In genomic region chr15:60076582-60077263, GRCh38 we compare ENCODE assay signal across 24 cellular contexts.
DNase-seq lines count a peak whose midpoint lies in the region; ATAC-seq and TF ChIP-seq lines count a peak whose summit lies in the region.
"Had no signal": no experiment of that assay in that cellular context is flagged by ENCODE, and none has a peak within 500 bp of the region (broad histone marks: within the 10 kb centered on the region; RNA-seq: fewer than 3 reads in every experiment).

No MANE protein-coding gene starts in this region.

- DNase-seq in COLO668 (lab: John Stamatoyannopoulos, UW; ENCODE audit: unreplicated experiment), result peak; percentile 19
- DNase-seq in H9, result no peak
- DNase-seq in T-helper 2 cell treated with Interferon-gamma antibody and Interleukin-4, amounts not matched to agents 5 μg/mL and 100 μg/mL, for 36 hours (ENCODE audit: low spot score), result no peak
- DNase-seq in progenitor cell of endocrine pancreas (ENCODE audit: low spot score, unreplicated experiment), result no peak
- DNase-seq in CD8-positive, alpha-beta T cell, result no peak
- no peak for DNase-seq in NCI-H1436 treated with DMSO at 0.1 percent for 48 hours (lab: John Stamatoyannopoulos, UW)
- DNase-seq: activated CD4-positive, alpha-beta T cell treated with anti-CD3 and anti-CD28 coated beads, Interleukin-2, amount 50 U/mL, for 4 hours; brain microvascular endothelial cell; CD4-positive, alpha-beta memory T cell; DMS79; glutamatergic neuron; GOT3; MV-4-11; NCI-H2081 treated with DMSO at 0.1 percent for 48 hours; NCI-H774; psoas muscle; SIG-M5; stomach; transverse colon had no signal

- CTCF ChIA-PET in CD8-positive, alpha-beta T cell (lab: Charles Lee), result no interaction called here

- no peaks in the 10 kb centered on the region for H4K20me1 ChIP-seq in H9 (ENCODE audit: control insufficient read depth, insufficient read depth, insufficient read length)

- H3K18ac ChIP-seq in H9 (ENCODE audit: insufficient read length, low read depth, low read length), result peak overlapping the region; percentile 15

- peak overlapping the region in 1 of 2 experiments; percentile 3; a peak in 2 of 5 replicates for H3K4me3 Mint-ChIP-seq in H9
- peak overlapping the region; percentile 8 for H3K4me3 Mint-ChIP-seq in T-helper 2 cell treated with Interferon-gamma antibody and Interleukin-4, amounts not matched to agents 5 μg/mL and 100 μg/mL, for 36 hours
- H3K4me3 Mint-ChIP-seq in progenitor cell of endocrine pancreas (ENCODE audit: low read depth), result no peak overlapping the region
- no peak overlapping the region for H3K4me3 Mint-ChIP-seq in CD8-positive, alpha-beta T cell
- H3K4me3 Mint-ChIP-seq: CD4-positive, alpha-beta memory T cell; nephron had no signal

- no peak for ATAC-seq in HG03175 (IDR thresholded peaks at IDR 0.05; ENCODE audit: unreplicated experiment)
- ATAC-seq in CD8-positive, alpha-beta T cell, result no peak
- ATAC-seq: left lobe of liver, psoas muscle had no signal

- no peak overlapping the region for H3K56ac ChIP-seq in H9 (ENCODE audit: insufficient read length, low read depth, low read length)

- peak overlapping the region; percentile 33 for H3K4me2 ChIP-seq in H9 (ENCODE audit: insufficient read depth, insufficient read length, low read length)
- H3K4me2 ChIP-seq: KMS-11 had no signal

- no peaks in the 10 kb centered on the region for H3K23me2 ChIP-seq in H9 (ENCODE audit: insufficient read length, low read depth, low read length, poor library complexity, severe bottlenecking)

- H3K79me2 ChIP-seq in H9 (ENCODE audit: insufficient read depth, low read length), result no peaks in the 10 kb centered on the region

- H4K5ac ChIP-seq in H9 (ENCODE audit: insufficient read length, low read depth, low read length), result no peak overlapping the region

- TF ChIP-seq CTCF in H9 (conservative IDR thresholded peaks at IDR 0.05), result no peak
- no peak for TF ChIP-seq CTCF in progenitor cell of endocrine pancreas (IDR thresholded peaks at IDR 0.05; ENCODE audit: unreplicated experiment)
- no peak for TF ChIP-seq CTCF in CD8-positive, alpha-beta T cell (IDR thresholded peaks at IDR 0.05)

- H2BK12ac ChIP-seq in H9 (ENCODE audit: insufficient read length, low read depth, low read length), result no peak overlapping the region

- H3K36me3 ChIP-seq in iPS-18a (ENCODE audit: control insufficient read depth, low read depth, low read length), result no peaks in the 10 kb centered on the region
- no peaks in the 10 kb centered on the region for H3K36me3 ChIP-seq in CD8-positive, alpha-beta T cell (ENCODE audit: insufficient read depth, low read length)
- H3K36me3 ChIP-seq: brain microvascular endothelial cell, stomach, transverse colon had no signal

- POLR2A ChIA-PET in CD8-positive, alpha-beta T cell (lab: Charles Lee), result no interaction called here

- no peak overlapping the region for H2BK5ac ChIP-seq in H9 (ENCODE audit: insufficient read length, low read length)

- H3K9me3 Mint-ChIP-seq in H9 (peaks cover 6 to 8% of the 10 kb centered on the region in 2 experiments), progenitor cell of endocrine pancreas (ENCODE audit: low read depth) (no peaks in the 10 kb centered on the region)
- H3K9me3 Mint-ChIP-seq in T-helper 2 cell treated with Interferon-gamma antibody and Interleukin-4, amounts not matched to agents 5 μg/mL and 100 μg/mL, for 36 hours, result no peaks in the 10 kb centered on the region
- no peaks in the 10 kb centered on the region for H3K9me3 Mint-ChIP-seq in CD8-positive, alpha-beta T cell
- H3K9me3 Mint-ChIP-seq: nephron had no signal

- H3K4me1 Mint-ChIP-seq in H9 (peaks cover 53% of the 10 kb centered on the region in 2 experiments), progenitor cell of endocrine pancreas (ENCODE audit: low read depth) (peaks cover 30% of the 10 kb centered on the region)
- peaks cover 39% of the 10 kb centered on the region for H3K4me1 Mint-ChIP-seq in T-helper 2 cell treated with Interferon-gamma antibody and Interleukin-4, amounts not matched to agents 5 μg/mL and 100 μg/mL, for 36 hours (ENCODE audit: low read depth)
- H3K4me1 Mint-ChIP-seq in CD8-positive, alpha-beta T cell (ENCODE audit: low read depth), result peaks cover 29% of the 10 kb centered on the region

- no peak overlapping the region for H4K8ac ChIP-seq in H9 (replicated peaks; ENCODE audit: insufficient read length, low read depth, low read length)

- intact Hi-C loops in CD8-positive, alpha-beta T cell (cut with DNase I, micrococcal nuclease), result no loop called here

- H3K79me1 ChIP-seq in H9 (ENCODE audit: insufficient read depth, low read depth, low read length, poor library complexity, severe bottlenecking), result no peaks in the 10 kb centered on the region

- H2BK15ac ChIP-seq in H9 (ENCODE audit: low read depth, low read length), result no peak overlapping the region

- no peak overlapping the region for H3K23ac ChIP-seq in H9 (ENCODE audit: insufficient read length, low read depth, low read length)

- H3K27me3 Mint-ChIP-seq in H9 (ENCODE audit: low read depth), result peaks cover 4% of the 10 kb centered on the region; the same call in 1 of the 2 replicates
- no peaks in the 10 kb centered on the region for H3K27me3 Mint-ChIP-seq in T-helper 2 cell treated with Interferon-gamma antibody and Interleukin-4, amounts not matched to agents 5 μg/mL and 100 μg/mL, for 36 hours (ENCODE audit: low read depth)
- H3K27me3 Mint-ChIP-seq in progenitor cell of endocrine pancreas, result peaks cover 12% of the 10 kb centered on the region
- H3K27me3 Mint-ChIP-seq in CD8-positive, alpha-beta T cell (ENCODE audit: low read depth), result peaks cover 8% of the 10 kb centered on the region

- H3K14ac ChIP-seq in H9 (ENCODE audit: insufficient read depth, low read length), result peak overlapping the region; percentile 39; the same call in 1 of the 2 replicates

- H3T11ph ChIP-seq in H9 (ENCODE audit: low read length), result peak overlapping the region; percentile 57

- H2BK120ac ChIP-seq in H9 (ENCODE audit: low read depth, low read length, poor library complexity, severe bottlenecking), result no peak overlapping the region

- no peaks in the 10 kb centered on the region for H3K9me3 ChIP-seq in H9 (ENCODE audit: control insufficient read depth, low read depth, low read length)
- no peaks in the 10 kb centered on the region for H3K9me3 ChIP-seq in iPS-18a (ENCODE audit: control insufficient read depth, low read depth, low read length)
- no peaks in the 10 kb centered on the region for H3K9me3 ChIP-seq in CD8-positive, alpha-beta T cell (ENCODE audit: low read length)
- H3K9me3 ChIP-seq: psoas muscle, stomach, transverse colon had no signal

- H3K36me3 Mint-ChIP-seq in H9 (ENCODE audit: insufficient read depth in 1 of 3, low read depth in 3 of 3) (peaks cover 0 to 7% (median 2%) of the 10 kb centered on the region in 3 experiments; a peak in 3 of 7 replicates), progenitor cell of endocrine pancreas (ENCODE audit: insufficient read depth) (no peaks in the 10 kb centered on the region)
- H3K36me3 Mint-ChIP-seq in T-helper 2 cell treated with Interferon-gamma antibody and Interleukin-4, amounts not matched to agents 5 μg/mL and 100 μg/mL, for 36 hours (ENCODE audit: low read depth), result no peaks in the 10 kb centered on the region
- no peaks in the 10 kb centered on the region for H3K36me3 Mint-ChIP-seq in CD8-positive, alpha-beta T cell
- H3K36me3 Mint-ChIP-seq: CD4-positive, alpha-beta memory T cell had no signal

- H4K91ac ChIP-seq in H9 (ENCODE audit: insufficient read length, low read depth, low read length), result no peak overlapping the region

- H3K27me3 ChIP-seq in H9 (ENCODE audit: insufficient read depth, low read length), result no peaks in the 10 kb centered on the region
- no peaks in the 10 kb centered on the region for H3K27me3 ChIP-seq in iPS-18a (ENCODE audit: control insufficient read depth, insufficient read depth, low read length)
- H3K27me3 ChIP-seq in CD8-positive, alpha-beta T cell (ENCODE audit: insufficient read depth, low read length), result no peaks in the 10 kb centered on the region
- H3K27me3 ChIP-seq: brain microvascular endothelial cell, stomach had no signal

- H3K4me3 ChIP-seq in iPS-18a (ENCODE audit: low read length), result peak overlapping the region; percentile 14
- no peak overlapping the region for H3K4me3 ChIP-seq in CD8-positive, alpha-beta T cell (ENCODE audit: low read depth, low read length)
- H3K4me3 ChIP-seq: psoas muscle, stomach, transverse colon had no signal

- no peak overlapping the region for H2AFZ ChIP-seq in H9 (ENCODE audit: low read length)

- H3K9ac ChIP-seq in H9 (ENCODE audit: extremely low read depth, insufficient read length, low read length), result no peak overlapping the region
- peak overlapping the region; percentile 49 for H3K9ac ChIP-seq in iPS-18a (ENCODE audit: low read length)
- H3K9ac ChIP-seq: KMS-11 had no signal

- H3K27ac Mint-ChIP-seq in H9 (peak overlapping the region in 1 of 3 experiments; percentile 82; a peak in 4 of 7 replicates), progenitor cell of endocrine pancreas (no peak overlapping the region)
- no peak overlapping the region for H3K27ac Mint-ChIP-seq in T-helper 2 cell treated with Interferon-gamma antibody and Interleukin-4, amounts not matched to agents 5 μg/mL and 100 μg/mL, for 36 hours
- H3K27ac Mint-ChIP-seq in CD8-positive, alpha-beta T cell, result no peak overlapping the region
- H3K27ac Mint-ChIP-seq: CD4-positive, alpha-beta memory T cell; nephron had no signal

- no peak overlapping the region for H3K27ac ChIP-seq in H9 (ENCODE audit: insufficient read length, low read depth, low read length)
- peak overlapping the region; percentile 29 for H3K27ac ChIP-seq in iPS-18a (ENCODE audit: low read length)
- H3K27ac ChIP-seq in CD8-positive, alpha-beta T cell (ENCODE audit: low read depth, low read length), result no peak overlapping the region
- H3K27ac ChIP-seq: brain microvascular endothelial cell, KMS-11, psoas muscle, stomach, transverse colon had no signal

- peaks cover 13% of the 10 kb centered on the region; the same call in 1 of the 2 replicates for H3K4me1 ChIP-seq in H9 (ENCODE audit: insufficient read depth, low read length)
- H3K4me1 ChIP-seq in iPS-18a (ENCODE audit: control insufficient read depth, low read depth, low read length), result peaks cover 47% of the 10 kb centered on the region
- H3K4me1 ChIP-seq in CD8-positive, alpha-beta T cell (ENCODE audit: insufficient read depth, low read length), result peaks cover 5% of the 10 kb centered on the region
- H3K4me1 ChIP-seq: psoas muscle, transverse colon had no signal

- no peak overlapping the region for H2BK20ac ChIP-seq in H9 (ENCODE audit: low read depth, low read length, poor library complexity, severe bottlenecking)

- WGBS in H9 (ENCODE audit: extremely low coverage, insufficient read length, low lambda C conversion rate), result no CpG with 5 or more reads among the region's 11 CpGs

- H3K4ac ChIP-seq in H9 (ENCODE audit: low read depth, low read length), result no peak overlapping the region

- H2AK5ac ChIP-seq in H9 (ENCODE audit: insufficient read length, low read length), result no peak overlapping the region
